24 cellular contexts compared by ENCODE assay signal in the genomic region with DNA sequence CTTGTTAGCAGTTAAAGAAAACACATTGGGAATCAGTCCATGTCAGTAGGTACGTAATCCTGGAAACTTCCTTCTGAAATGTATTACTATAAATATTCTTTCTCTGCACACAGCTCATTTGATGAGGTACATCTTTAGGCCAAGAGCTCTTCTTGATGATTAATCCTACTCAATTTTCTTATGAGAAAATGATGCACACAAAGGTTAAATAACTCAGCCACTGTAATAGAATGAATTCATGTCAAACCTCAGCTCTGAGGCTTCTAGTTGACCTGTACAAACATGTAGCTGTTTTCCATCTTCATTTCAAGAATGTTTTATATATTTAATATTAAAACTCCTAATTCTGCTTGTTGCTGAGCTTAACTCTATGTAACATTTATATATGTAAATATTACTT.
"Had no signal": no experiment of that assay in that cellular context is flagged by ENCODE, and none has a peak within 500 bp of the region (broad histone marks: within the 10 kb centered on the region; RNA-seq: fewer than 3 reads in every experiment).

No MANE protein-coding gene starts in this region.

- ATAC-seq: esophagus mucosa; gastroesophageal sphincter; heart left ventricle; left cardiac atrium; left lung; left ventricle myocardium superior; lower lobe of right lung; naive thymus-derived CD4-positive, alpha-beta T cell had no signal

- H3K9me3 ChIP-seq: esophagus squamous epithelium, gastroesophageal sphincter, heart left ventricle, left lung, lower lobe of right lung had no signal

- DNase-seq: dermis blood vessel endothelial cell; dorsolateral prefrontal cortex; effector CD4-positive, alpha-beta T cell; effector memory CD4-positive, alpha-beta T cell; erythroblast; esophagus squamous epithelium; foreskin fibroblast; heart left ventricle; hippocampal formation; left cardiac atrium; left lung; left ventricle myocardium superior; lower lobe of right lung; mesendoderm; midbrain; naive thymus-derived CD4-positive, alpha-beta T cell had no signal

- FAIRE-seq: colon, frontal cortex, islet of Langerhans, keratinocyte had no signal

- H3K4me1 ChIP-seq: esophagus squamous epithelium, gastroesophageal sphincter, heart left ventricle, left lung, lower lobe of right lung had no signal

- H3K27ac ChIP-seq: coronary artery, dorsolateral prefrontal cortex, epithelial cell of prostate, esophagus squamous epithelium, gastroesophageal sphincter, heart left ventricle, left lung, lower lobe of right lung had no signal

- H3K36me3 ChIP-seq: esophagus squamous epithelium, gastroesophageal sphincter, heart left ventricle, left lung, lower lobe of right lung had no signal

- H3K4me3 ChIP-seq: coronary artery, dorsolateral prefrontal cortex, esophagus squamous epithelium, gastroesophageal sphincter, heart left ventricle, left lung, lower lobe of right lung had no signal

- H3K27me3 ChIP-seq: dorsolateral prefrontal cortex, esophagus squamous epithelium, gastroesophageal sphincter, heart left ventricle, left lung had no signal
